Comparison of ENCODE assay signal across 8 cellular contexts in the genomic region with DNA sequence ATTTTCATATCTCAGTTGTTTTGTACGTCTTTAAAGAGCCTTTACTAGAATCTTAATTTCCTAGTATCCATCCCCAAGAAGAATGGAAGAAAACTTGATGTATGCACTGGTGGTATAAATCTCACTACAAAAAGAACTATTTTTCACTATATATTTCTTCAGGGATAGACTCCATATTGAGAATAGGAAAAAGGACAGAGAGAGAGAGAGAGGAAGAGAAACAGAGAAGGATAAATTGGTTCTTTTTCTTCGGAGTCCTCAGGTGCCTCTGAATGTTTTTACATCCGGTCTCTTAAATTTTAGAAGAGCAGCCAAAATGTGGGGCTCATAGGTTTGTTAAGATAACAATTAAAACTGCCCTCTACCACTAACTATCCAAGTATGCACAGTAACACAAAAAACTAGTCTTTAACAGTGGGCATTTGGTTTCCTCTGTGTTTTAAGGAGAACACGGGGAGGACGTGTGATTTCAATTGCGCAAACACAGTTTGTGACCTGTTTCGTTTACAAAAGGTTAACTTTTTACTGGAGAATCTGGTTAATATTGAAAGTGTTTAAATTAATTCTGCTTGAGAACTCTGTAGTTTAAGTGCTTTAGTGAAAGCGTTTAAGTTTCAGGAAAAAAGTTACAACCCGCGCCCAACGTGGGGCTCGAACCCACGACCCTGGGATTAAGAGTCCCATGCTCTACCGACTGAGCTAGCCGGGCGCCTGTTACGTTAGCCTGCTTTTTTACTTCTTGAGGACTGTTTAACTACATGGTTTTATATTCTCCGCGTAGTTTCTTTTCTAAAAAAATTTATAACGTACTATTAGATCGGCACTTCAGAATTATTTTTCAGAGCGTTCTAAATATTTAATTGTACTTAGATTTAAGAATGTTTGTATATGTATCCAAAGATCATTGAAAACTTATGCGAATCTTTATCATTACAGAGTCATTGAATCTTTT. TPM values are rescaled to one million over a fixed set of nuclear protein-coding genes. Genes with fewer than 3 reads are reported as not detected.
DNase-seq lines count a peak whose midpoint lies in the region; ATAC-seq and TF ChIP-seq lines count a peak whose summit lies in the region.

No MANE protein-coding gene starts in this region.

- H2AFZ ChIP-seq in neuronal stem cell (ENCODE audit: low read length), result peak overlapping the region; percentile 87

- no peak overlapping the region for H2BK15ac ChIP-seq in neuronal stem cell (ENCODE audit: low read length)

- H3K4me3 ChIP-seq in Jurkat, Clone E6-1 (ENCODE audit: low read length), result peak overlapping the region; percentile 69
- H3K4me3 ChIP-seq in RWPE2 (ENCODE audit: severe bottlenecking) (peak overlapping the region; percentile 48), neuronal stem cell (ENCODE audit: low read length in 2 of 2) (peak overlapping the region; percentile 79 to 86)

- H4K8ac ChIP-seq in neuronal stem cell (ENCODE audit: low read depth, low read length), result no peak overlapping the region

- H3K9me3 ChIP-seq in RWPE2 (ENCODE audit: severe bottlenecking), result no peaks in the 10 kb centered on the region
- H3K9me3 ChIP-seq in neuronal stem cell (replicated peaks in 1 of 2; ENCODE audit: control insufficient read depth in 2 of 2, insufficient read depth in 1 of 2, low read depth in 1 of 2, low read length in 2 of 2), result no peaks in the 10 kb centered on the region

- H3K79me1 ChIP-seq in neuronal stem cell (ENCODE audit: low read depth, low read length), result no peaks in the 10 kb centered on the region

- no peak for TF ChIP-seq CTCF in RWPE2 (IDR thresholded peaks at IDR 0.05; ENCODE audit: poor library complexity, severe bottlenecking)

- no CpG with 5 or more reads among the region's 23 CpGs for WGBS in neuronal stem cell (ENCODE audit: extremely low coverage in 2 of 2, insufficient read length in 2 of 2, insufficient replicate concordance in 1 of 2), 2 donors

- H3K18ac ChIP-seq in neuronal stem cell (ENCODE audit: low read length), result no peak overlapping the region

- no peak overlapping the region for H2BK120ac ChIP-seq in neuronal stem cell (ENCODE audit: low read depth, low read length)

- H3K4ac ChIP-seq in neuronal stem cell (ENCODE audit: low read length), result no peak overlapping the region

- H3K27me3 ChIP-seq in RWPE2 (ENCODE audit: insufficient read depth, poor library complexity, severe bottlenecking), result no peaks in the 10 kb centered on the region
- H3K27me3 ChIP-seq in neuronal stem cell (ENCODE audit: control insufficient read depth in 3 of 3, insufficient read depth in 3 of 3, low read depth in 1 of 3, low read length in 3 of 3), result no peaks in the 10 kb centered on the region

- no peak overlapping the region for H2BK5ac ChIP-seq in neuronal stem cell (ENCODE audit: low read length)

- no peak overlapping the region for H2AK5ac ChIP-seq in neuronal stem cell (ENCODE audit: low read depth, low read length)

- H3K36me3 ChIP-seq in RWPE2 (ENCODE audit: low read depth) (peaks cover 3% of the 10 kb centered on the region; the same call in 1 of the 2 replicates), neuronal stem cell (replicated peaks in 1 of 2; ENCODE audit: control insufficient read depth in 2 of 2, insufficient read depth in 2 of 2, low read length in 2 of 2) (peaks cover 0 to 10% of the 10 kb centered on the region in 2 donors)

- no peak overlapping the region for H4K91ac ChIP-seq in neuronal stem cell (ENCODE audit: low read depth, low read length, poor library complexity)

- no peak overlapping the region for H2BK12ac ChIP-seq in neuronal stem cell (ENCODE audit: low read length)

- no peak overlapping the region for H3K23ac ChIP-seq in neuronal stem cell (ENCODE audit: low read depth, low read length, poor library complexity)

- no peak overlapping the region for H3K14ac ChIP-seq in neuronal stem cell (ENCODE audit: low read length)

- ATAC-seq in RWPE2 (ENCODE audit: low read depth) (peak; percentile 13; the same call in 2 of the 3 replicates), HG03460 (IDR thresholded peaks at IDR 0.05; ENCODE audit: unreplicated experiment) (no peak)

- H3K27ac ChIP-seq in RWPE2 (ENCODE audit: poor library complexity, severe bottlenecking) (peak overlapping the region; percentile 12), neuronal stem cell (replicated peaks; ENCODE audit: low read length) (no peak overlapping the region)

- DNase-seq in Daoy (ENCODE audit: low read depth) (peak; percentile 72), RWPE2 (ENCODE audit: low spot score) (no peak), foreskin melanocyte (peak; percentile 53), neuronal stem cell (ENCODE audit: low spot score) (peak; percentile 62), stromal cell of bone marrow (ENCODE audit: low read depth) (peak; percentile 19)
- peak; percentile 69 for DNase-seq in Jurkat, Clone E6-1 (ENCODE audit: low read depth, low spot score)
- peak; percentile 92 for DNase-seq in activated effector memory CD4-positive, alpha-beta T cell treated with anti-CD3 and anti-CD28 coated beads, Interleukin-2, amount 50 U/mL, for 16 hours

- no peak overlapping the region for H3K9ac ChIP-seq in neuronal stem cell (ENCODE audit: low read depth, low read length, poor library complexity)

- H3K4me1 ChIP-seq in RWPE2 (ENCODE audit: insufficient read depth, poor library complexity, severe bottlenecking) (peaks cover 10% of the 10 kb centered on the region), neuronal stem cell (ENCODE audit: control insufficient read depth in 2 of 2, insufficient read depth in 1 of 2, low read depth in 1 of 2, low read length in 2 of 2) (peaks cover 4 to 8% of the 10 kb centered on the region in 2 donors)

- peak overlapping the region; percentile 57 for H3K4me2 ChIP-seq in neuronal stem cell (ENCODE audit: insufficient read depth, low read length, poor library complexity, severe bottlenecking)

RNA-seq across cellular contexts. Expression of gene PSMA3, which starts 5.1 kb away (rescaled TPM):
- 370 and 371 TPM in 2 replicates for total RNA-seq in Daoy (2014; rRNA removed; shearing (Covaris generic))
- 348 TPM for polyA plus RNA-seq in Jurkat, Clone E6-1 (2012; ENCODE audit: insufficient read depth, insufficient read length)
- polyA plus RNA-seq in neuronal stem cell (2013, experiment 1 of 2), result 395 TPM
- polyA plus RNA-seq in neuronal stem cell (2013, experiment 2 of 2), result 386 TPM

RNA-seq across cellular contexts. Expression of gene ACTR10, which starts 39.6 kb away (rescaled TPM):
- total RNA-seq in Daoy (2014; rRNA removed; shearing (Covaris generic)), result 71.3 and 79.3 TPM in 2 replicates
- 54.6 TPM for polyA plus RNA-seq in Jurkat, Clone E6-1 (2012; ENCODE audit: insufficient read depth, insufficient read length)
- polyA plus RNA-seq in neuronal stem cell (2013, experiment 1 of 2), result 33.9 TPM
- 32.7 TPM for polyA plus RNA-seq in neuronal stem cell (2013, experiment 2 of 2)

RNA-seq across cellular contexts. Expression of gene ARID4A, which starts 58.8 kb away (rescaled TPM):
- 4.1 and 4.3 TPM in 2 replicates for total RNA-seq in Daoy (2014; rRNA removed; shearing (Covaris generic))
- polyA plus RNA-seq in Jurkat, Clone E6-1 (2012; ENCODE audit: insufficient read depth, insufficient read length), result 20.1 TPM
- polyA plus RNA-seq in neuronal stem cell (2013, experiment 1 of 2), result 24.6 TPM
- polyA plus RNA-seq in neuronal stem cell (2013, experiment 2 of 2), result 24.5 TPM
